ENCODE assay signal across 10 cellular contexts in the genomic region with DNA sequence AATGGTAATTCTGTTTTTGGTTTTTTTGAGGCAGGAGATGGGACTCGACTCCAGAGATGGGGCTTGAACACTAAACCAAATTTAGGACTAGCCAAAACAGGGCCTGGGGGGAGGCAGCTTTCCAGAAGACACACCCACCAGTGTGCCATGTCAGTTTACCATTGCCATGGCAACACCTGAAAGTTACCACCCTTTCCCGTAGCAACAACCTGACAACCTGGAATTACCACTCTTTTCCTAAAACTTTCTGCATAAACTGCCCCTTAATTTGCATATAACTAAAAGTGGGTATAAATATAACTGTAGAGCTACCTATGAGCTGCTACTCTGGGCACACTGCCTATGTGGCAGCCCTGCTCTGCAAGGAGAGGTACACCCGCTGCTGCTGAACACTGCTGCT. TPM values are rescaled to one million over a fixed set of nuclear protein-coding genes. Genes with fewer than 3 reads are reported as not detected.
"Had no signal": no experiment of that assay in that cellular context is flagged by ENCODE, and none has a peak within 500 bp of the region (broad histone marks: within the 10 kb centered on the region; RNA-seq: fewer than 3 reads in every experiment).

No MANE protein-coding gene starts in this region.

- H3K36me3 ChIP-seq: HAP-1 had no signal

- H2AFZ ChIP-seq: GM23248 had no signal

- H3K9me3 ChIP-seq: HAP-1 had no signal

- H3K9ac ChIP-seq: GM23248, KMS-11 had no signal

- H3K4me3 ChIP-seq: GM23248, HAP-1 had no signal

- DNase-seq: GOT3, H7, Karpas-422, KBM-7 had no signal

- H3K4me2 ChIP-seq: KMS-11 had no signal

- FAIRE-seq: HepG2 had no signal

- H3K4me1 ChIP-seq: HAP-1 had no signal

- H3K27ac ChIP-seq: GM23248, HL-60, KMS-11 had no signal

- ATAC-seq: HCT116, HepG2 had no signal

RNA-seq across cellular contexts. Expression of gene CDK15, which starts 10.3 kb away (rescaled TPM):
- total RNA-seq: H7, HepG2 had no signal
- polyA plus RNA-seq: HepG2 had no signal
